Comparison of ENCODE assay signal across 11 cellular contexts in the genomic region with DNA sequence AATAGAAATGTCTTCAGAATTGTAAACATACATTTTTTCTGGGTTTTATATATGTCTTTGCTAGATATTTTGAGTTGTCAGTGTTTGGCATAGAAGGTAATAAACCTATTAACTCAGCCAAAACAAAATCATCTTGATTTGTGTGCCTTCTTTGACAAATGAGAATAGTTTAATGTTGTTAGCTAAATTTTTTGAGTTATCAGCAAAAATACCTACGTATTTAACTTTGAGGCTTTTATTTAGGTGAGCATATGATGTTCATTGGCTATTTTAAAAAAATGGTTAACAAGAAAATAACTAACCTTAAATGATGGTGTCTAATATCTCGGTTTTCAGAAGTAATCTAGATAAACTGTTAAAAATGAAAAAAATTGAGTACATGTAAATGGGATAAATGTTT.
"Had no signal": no experiment of that assay in that cellular context is flagged by ENCODE, and none has a peak within 500 bp of the region (broad histone marks: within the 10 kb centered on the region; RNA-seq: fewer than 3 reads in every experiment).

No MANE protein-coding gene starts in this region.

- H3K4me2 ChIP-seq: GM23338 had no signal

- H3K36me3 ChIP-seq: HAP-1 had no signal

- DNase-seq: GM23248, GOT3, H7, H9, HCEC 1CT, HFFc6 had no signal

- H3K4me3 ChIP-seq: GM23248, GM23338, HAP-1 had no signal

- FAIRE-seq: H1, H54 had no signal

- H3K9me3 ChIP-seq: HAP-1 had no signal

- ATAC-seq: GM23338, HCT116 had no signal

- H3K9ac ChIP-seq: GM23248 had no signal

- H3K27ac ChIP-seq: GM23248 had no signal

- H2AFZ ChIP-seq: GM23248, GM23338 had no signal

- H3K4me1 ChIP-seq: HAP-1 had no signal
